1 cellular context compared by ENCODE assay signal in the genomic region with DNA sequence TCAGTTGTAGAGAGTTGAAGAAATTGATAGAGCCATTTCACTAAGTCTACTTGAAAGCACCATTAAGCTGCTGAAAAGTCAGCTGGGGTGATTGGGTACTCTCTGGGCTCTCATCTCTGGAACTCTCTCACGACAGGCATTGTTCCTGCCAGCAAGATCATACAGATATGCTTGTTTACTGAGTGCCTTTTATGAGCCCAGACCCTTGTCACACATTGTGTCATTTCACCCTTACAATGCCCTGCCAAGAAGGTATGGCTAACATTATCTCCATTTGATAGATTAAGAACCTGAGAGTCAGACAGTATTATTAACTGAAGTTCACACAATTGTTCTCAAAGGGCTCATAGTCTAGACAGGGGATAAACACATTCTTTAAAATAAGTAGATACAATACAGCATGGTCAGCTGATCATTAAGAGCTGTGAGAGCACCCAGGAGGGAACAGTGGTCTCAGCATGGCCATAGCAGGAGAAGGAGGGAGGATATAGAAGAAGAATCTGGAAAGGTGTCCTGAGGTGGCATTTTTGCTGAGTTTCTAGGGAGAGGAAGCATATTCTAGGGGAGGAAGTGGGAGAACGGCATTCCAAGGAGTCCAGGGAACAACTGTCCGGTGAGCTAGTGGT.
TF ChIP-seq lines count a peak whose summit lies in the region.

No MANE protein-coding gene starts in this region.

TF ChIP-seq in Ishikawa, 13 proteins besides CTCF, POLR2A, EP300 and RAD21 (continued from another document):
- TF ChIP-seq, protein P1, sequence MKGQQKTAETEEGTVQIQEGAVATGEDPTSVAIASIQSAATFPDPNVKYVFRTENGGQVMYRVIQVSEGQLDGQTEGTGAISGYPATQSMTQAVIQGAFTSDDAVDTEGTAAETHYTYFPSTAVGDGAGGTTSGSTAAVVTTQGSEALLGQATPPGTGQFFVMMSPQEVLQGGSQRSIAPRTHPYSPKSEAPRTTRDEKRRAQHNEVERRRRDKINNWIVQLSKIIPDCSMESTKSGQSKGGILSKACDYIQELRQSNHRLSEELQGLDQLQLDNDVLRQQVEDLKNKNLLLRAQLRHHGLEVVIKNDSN (IDR thresholded peaks at IDR 0.05), result peak; percentile 47
- TF ChIP-seq NFIC (IDR thresholded peaks at IDR 0.05), result peak; percentile 71
- TF ChIP-seq FOXM1 (IDR thresholded peaks at IDR 0.05; ENCODE audit: borderline replicate concordance, low read depth), result peak; percentile 97
- no peak for TF ChIP-seq CREB1 (IDR thresholded peaks at IDR 0.05; ENCODE audit: low read depth)
- no peak for TF ChIP-seq EGR1 (IDR thresholded peaks at IDR 0.05)
